ENCODE assay signal across 8 cellular contexts in genomic region chr22:21621891-21622623, GRCh38. TPM values are rescaled to one million over a fixed set of nuclear protein-coding genes. Genes with fewer than 3 reads are reported as not detected.
DNase-seq lines count a peak whose midpoint lies in the region; ATAC-seq lines count a peak whose summit lies in the region.

No MANE protein-coding gene starts in this region.

- no peak for ATAC-seq in HG03175 (IDR thresholded peaks at IDR 0.05; ENCODE audit: unreplicated experiment)
- ATAC-seq in GM21529 (IDR thresholded peaks at IDR 0.05; ENCODE audit: unreplicated experiment): no peak
- ATAC-seq in HG03354 (IDR thresholded peaks at IDR 0.05; ENCODE audit: poor library complexity, severe bottlenecking, unreplicated experiment): no peak

- H3K9me3 ChIP-seq in mesenchymal stem cell (ENCODE audit: control insufficient read depth, low read length): no peaks in the 10 kb centered on the region

- no peaks in the 10 kb centered on the region for H3K36me3 Mint-ChIP-seq in IgD-negative memory B cell
- H3K36me3 Mint-ChIP-seq in activated naive CD8-positive, alpha-beta T cell treated with anti-CD3 and anti-CD28 coated beads for 36 hours: peaks cover 8% of the 10 kb centered on the region

- no peak overlapping the region for H2BK120ac ChIP-seq in mesenchymal stem cell (ENCODE audit: low read depth, low read length)

- H2AFZ ChIP-seq in mesenchymal stem cell (ENCODE audit: low read depth, low read length): no peak overlapping the region

- H2BK15ac ChIP-seq in mesenchymal stem cell (ENCODE audit: low read depth, poor library complexity, severe bottlenecking): no peak overlapping the region

- H3K79me1 ChIP-seq in mesenchymal stem cell (replicated peaks; ENCODE audit: low read length, poor library complexity, severe bottlenecking): peaks cover 33% of the 10 kb centered on the region

- no peak overlapping the region for H3K4ac ChIP-seq in mesenchymal stem cell (ENCODE audit: low read depth in 1 of 2, low read length in 2 of 2)

- DNase-seq in AML-193 (lab: John Stamatoyannopoulos, UW): peak; percentile 8 to 9
- no peak for DNase-seq in activated naive CD8-positive, alpha-beta T cell treated with anti-CD3 and anti-CD28 coated beads for 36 hours
- peak; percentile 38 for DNase-seq in mesenchymal stem cell
- DNase-seq in T-helper 9 cell: no peak

- no peak overlapping the region for H2BK12ac ChIP-seq in mesenchymal stem cell (ENCODE audit: low read length in 2 of 2)

- H3K27ac Mint-ChIP-seq in IgD-negative memory B cell: peak overlapping the region in 2 of 3 donors; percentile 10 to 76
- peak overlapping the region; percentile 40 for H3K27ac Mint-ChIP-seq in activated naive CD8-positive, alpha-beta T cell treated with anti-CD3 and anti-CD28 coated beads for 36 hours

- no peak overlapping the region for H3K4me3 Mint-ChIP-seq in IgD-negative memory B cell
- H3K4me3 Mint-ChIP-seq in activated naive CD8-positive, alpha-beta T cell treated with anti-CD3 and anti-CD28 coated beads for 36 hours: no peak overlapping the region

- 63% methylated on average over 7 of the region's 11 CpGs for WGBS in mesenchymal stem cell

- H3K14ac ChIP-seq in mesenchymal stem cell (ENCODE audit: low read length in 2 of 2): no peak overlapping the region

- peaks cover 38 to 66% of the 10 kb centered on the region in 2 experiments for H3K36me3 ChIP-seq in mesenchymal stem cell (ENCODE audit: control insufficient read depth in 1 of 2, insufficient read depth in 2 of 2, low read depth in 1 of 2, low read length in 2 of 2)

- no peak overlapping the region for H3K4me2 ChIP-seq in mesenchymal stem cell (ENCODE audit: low read length, poor library complexity, severe bottlenecking)

- no peaks in the 10 kb centered on the region for H3K9me3 Mint-ChIP-seq in IgD-negative memory B cell
- no peaks in the 10 kb centered on the region for H3K9me3 Mint-ChIP-seq in activated naive CD8-positive, alpha-beta T cell treated with anti-CD3 and anti-CD28 coated beads for 36 hours

- no peak overlapping the region for H4K91ac ChIP-seq in mesenchymal stem cell (ENCODE audit: low read length)

- H3K9ac ChIP-seq in mesenchymal stem cell (ENCODE audit: low read length): peak overlapping the region; percentile 6

- no peak overlapping the region for H2AK5ac ChIP-seq in mesenchymal stem cell (ENCODE audit: low read length, severe bottlenecking)

- H2BK5ac ChIP-seq in mesenchymal stem cell (ENCODE audit: low read depth, low read length, poor library complexity, severe bottlenecking): no peak overlapping the region

- no peak overlapping the region for H3K27ac ChIP-seq in mesenchymal stem cell (ENCODE audit: low read length, poor library complexity, severe bottlenecking)

- peak overlapping the region in 1 of 2 experiments; percentile 6 for H3K18ac ChIP-seq in mesenchymal stem cell (ENCODE audit: low read depth in 1 of 2, low read length in 2 of 2)

- H3K4me3 ChIP-seq in mesenchymal stem cell (ENCODE audit: insufficient read depth in 1 of 2, low read depth in 1 of 2, low read length in 2 of 2): no peak overlapping the region

- H4K8ac ChIP-seq in mesenchymal stem cell (ENCODE audit: low read length): peak overlapping the region; percentile 12

- H3K4me1 Mint-ChIP-seq in IgD-negative memory B cell: peaks cover 6 to 17% (median 9%) of the 10 kb centered on the region in 3 donors
- H3K4me1 Mint-ChIP-seq in activated naive CD8-positive, alpha-beta T cell treated with anti-CD3 and anti-CD28 coated beads for 36 hours: peaks cover 20% of the 10 kb centered on the region

- H3K4me1 ChIP-seq in mesenchymal stem cell (ENCODE audit: control insufficient read depth, insufficient read depth, low read depth, low read length): peaks cover 26% of the 10 kb centered on the region

- H3K27me3 ChIP-seq in mesenchymal stem cell (ENCODE audit: control insufficient read depth in 1 of 2, insufficient read depth in 1 of 2, low read length in 2 of 2): no peaks in the 10 kb centered on the region

- H3K23ac ChIP-seq in mesenchymal stem cell (ENCODE audit: low read length in 2 of 2): no peak overlapping the region

- H3K27me3 Mint-ChIP-seq in IgD-negative memory B cell: no peaks in the 10 kb centered on the region
- no peaks in the 10 kb centered on the region for H3K27me3 Mint-ChIP-seq in activated naive CD8-positive, alpha-beta T cell treated with anti-CD3 and anti-CD28 coated beads for 36 hours

RNA-seq across cellular contexts. Expression of gene YDJC, which starts 7.8 kb away (rescaled TPM):
- 94.2 TPM for polyA plus RNA-seq in IgD-negative memory B cell
- total RNA-seq in activated naive CD8-positive, alpha-beta T cell treated with anti-CD3 and anti-CD28 coated beads for 36 hours: 10 to 100 TPM; 83.0 to 86.4 TPM
- polyA plus RNA-seq in mesenchymal stem cell (2013, experiment 1 of 2): 13.7 TPM
- 13.9 TPM for polyA plus RNA-seq in mesenchymal stem cell (2013, experiment 2 of 2)

RNA-seq across cellular contexts. Expression of gene CCDC116, which starts 10.5 kb away (rescaled TPM):
- 0.11 TPM for polyA plus RNA-seq in IgD-negative memory B cell
- total RNA-seq in activated naive CD8-positive, alpha-beta T cell treated with anti-CD3 and anti-CD28 coated beads for 36 hours: under 1 TPM; 0.29 to 0.34 TPM
- 0.18 TPM for polyA plus RNA-seq in mesenchymal stem cell (2013, experiment 1 of 2)
- 0.11 TPM for polyA plus RNA-seq in mesenchymal stem cell (2013, experiment 2 of 2)

RNA-seq across cellular contexts. Expression of gene SDF2L1, which starts 20.0 kb away (rescaled TPM):
- polyA plus RNA-seq in IgD-negative memory B cell: 61.5 TPM
- total RNA-seq in activated naive CD8-positive, alpha-beta T cell treated with anti-CD3 and anti-CD28 coated beads for 36 hours: 10 to 100 TPM; 52.6 to 53.8 TPM
- polyA plus RNA-seq in mesenchymal stem cell (2013, experiment 1 of 2): 27.4 TPM
- polyA plus RNA-seq in mesenchymal stem cell (2013, experiment 2 of 2): 27.8 TPM

RNA-seq across cellular contexts. Expression of gene PPIL2, which starts 43.8 kb away (rescaled TPM):
- 30.4 TPM for polyA plus RNA-seq in IgD-negative memory B cell
- 10 to 100 TPM; 41.6 to 43.8 TPM for total RNA-seq in activated naive CD8-positive, alpha-beta T cell treated with anti-CD3 and anti-CD28 coated beads for 36 hours
- polyA plus RNA-seq in mesenchymal stem cell (2013, experiment 1 of 2): 30.8 TPM
- polyA plus RNA-seq in mesenchymal stem cell (2013, experiment 2 of 2): 29.5 TPM

RNA-seq across cellular contexts. Expression of gene UBE2L3, which starts 54.5 kb away (rescaled TPM):
- 106 TPM for polyA plus RNA-seq in IgD-negative memory B cell
- 10 to 100 TPM; 70.0 to 72.9 TPM for total RNA-seq in activated naive CD8-positive, alpha-beta T cell treated with anti-CD3 and anti-CD28 coated beads for 36 hours
- polyA plus RNA-seq in mesenchymal stem cell (2013, experiment 1 of 2): 121 TPM
- polyA plus RNA-seq in mesenchymal stem cell (2013, experiment 2 of 2): 121 TPM

Comparison
In these comparisons a context has a peak if more than half of its experiments do, and no peak if none do; other contexts are left out.
1. DNase-seq: peak in AML-193 (2 of 2) and mesenchymal stem cell (single experiment); none in activated naive CD8-positive, alpha-beta T cell treated with anti-CD3 and anti-CD28 coated beads for 36 hours (single experiment) and T-helper 9 cell (single experiment).